Comparison of ENCODE assay signal across 18 cellular contexts in genomic region chr22:33325232-33326004, GRCh38.
DNase-seq lines count a peak whose midpoint lies in the region; ATAC-seq and TF ChIP-seq lines count a peak whose summit lies in the region.
"Had no signal": no experiment of that assay in that cellular context is flagged by ENCODE, and none has a peak within 500 bp of the region (broad histone marks: within the 10 kb centered on the region; RNA-seq: fewer than 3 reads in every experiment).

No MANE protein-coding gene starts in this region.

- H3K27ac ChIP-seq in BLaER1 treated with 17β-estradiol and CSF1 and Interleukin-3, amounts not matched to agents 10 nM and 100 nM = peak overlapping the region in 8 of 11 experiments; percentile 35 to 79 (median 62); a peak in 15 of 22 replicates
- no peak overlapping the region for H3K27ac ChIP-seq in prostate gland
- H3K27ac ChIP-seq: body of pancreas, HL-60, WERI-Rb-1 had no signal

- peaks cover 0 to 4% (median 0%) of the 10 kb centered on the region in 11 experiments; a peak in 1 of 22 replicates for H4K20me1 ChIP-seq in BLaER1 treated with 17β-estradiol and CSF1 and Interleukin-3, amounts not matched to agents 10 nM and 100 nM

- H3K9ac ChIP-seq in BLaER1 treated with 17β-estradiol and CSF1 and Interleukin-3, amounts not matched to agents 10 nM and 100 nM = peak overlapping the region in 8 of 11 experiments; percentile 6 to 68 (median 48); a peak in 11 of 22 replicates

- TF ChIP-seq CTCF in activated B cell treated with CpG ODN at 0.5 μM for 24 hours (IDR thresholded peaks at IDR 0.05) (no peak), foreskin fibroblast (IDR thresholded peaks at IDR 0.05; ENCODE audit: low read depth, low read length) (no peak), prostate gland (IDR thresholded peaks at IDR 0.05) (no peak), CD14-positive monocyte (IDR thresholded peaks at IDR 0.05) (no peak)

- H3K27me3 ChIP-seq in BLaER1 treated with 17β-estradiol and CSF1 and Interleukin-3, amounts not matched to agents 10 nM and 100 nM = no peaks in the 10 kb centered on the region
- H3K27me3 ChIP-seq in prostate gland (replicated peaks; ENCODE audit: insufficient read depth) = no peaks in the 10 kb centered on the region
- H3K27me3 ChIP-seq: body of pancreas had no signal

- H3K4me3 Mint-ChIP-seq in activated B cell treated with CpG ODN at 0.5 μM for 24 hours = peak overlapping the region; percentile 63
- H3K4me3 Mint-ChIP-seq in activated naive CD8-positive, alpha-beta T cell treated with anti-CD3 and anti-CD28 coated beads for 36 hours = no peak overlapping the region
- H3K4me3 Mint-ChIP-seq in CD14-positive monocyte = no peak overlapping the region
- H3K4me3 Mint-ChIP-seq: activated T-cell treated with anti-CD3 and anti-CD28 coated beads, Interleukin-2, amount 50 U/mL, for 24 hours; neural crest cell had no signal

- H3K9me3 Mint-ChIP-seq in activated B cell treated with CpG ODN at 0.5 μM for 24 hours (no peaks in the 10 kb centered on the region), CD14-positive monocyte (peaks cover 0 to 4% (median 0%) of the 10 kb centered on the region in 7 donors)
- H3K9me3 Mint-ChIP-seq in activated naive CD8-positive, alpha-beta T cell treated with anti-CD3 and anti-CD28 coated beads for 36 hours = no peaks in the 10 kb centered on the region
- H3K9me3 Mint-ChIP-seq: neural crest cell had no signal

- DNase-seq in activated B cell treated with CpG ODN at 0.5 μM for 24 hours (no peak), foreskin fibroblast (no peak), prostate gland (ENCODE audit: low spot score) (no peak), CD14-positive monocyte (ENCODE audit: low spot score) (no peak)
- no peak for DNase-seq in activated naive CD8-positive, alpha-beta T cell treated with anti-CD3 and anti-CD28 coated beads for 36 hours
- DNase-seq: activated T-cell treated with anti-CD3 and anti-CD28 coated beads, Interleukin-2, amount 50 U/mL, for 24 hours; AML-193; body of pancreas; MV-4-11; stimulated activated CD4-positive, alpha-beta T cell treated with anti-CD3 and anti-CD28 coated beads, Interleukin-15, amount 100 ng/mL, for 24 hours; stimulated activated naive CD8-positive, alpha-beta T cell treated with anti-CD3 and anti-CD28 coated beads, Interleukin-15, Interleukin-2, amounts not matched to agents 100 U/mL and 50 U/mL, for 24 hours; WERI-Rb-1 had no signal

- intact Hi-C loops in activated B cell treated with CpG ODN at 0.5 μM for 24 hours (cut with micrococcal nuclease) = loop anchor here (2.0 kb wide), 3 partner anchors 27 to 55 kb away; no protein-coding TSS in a partner anchor
- intact Hi-C loops in prostate gland (cut with DNase I) = no loop called here
- intact Hi-C loops in CD14-positive monocyte (cut with micrococcal nuclease) = no loop called here

- H3K36me3 Mint-ChIP-seq in activated B cell treated with CpG ODN at 0.5 μM for 24 hours (ENCODE audit: low read depth) (peaks cover 6% of the 10 kb centered on the region), CD14-positive monocyte (no peaks in the 10 kb centered on the region)
- H3K36me3 Mint-ChIP-seq in activated naive CD8-positive, alpha-beta T cell treated with anti-CD3 and anti-CD28 coated beads for 36 hours = no peaks in the 10 kb centered on the region

- CTCF ChIA-PET in activated B cell treated with CpG ODN at 0.5 μM for 24 hours (lab: Charles Lee) = interaction anchor here (1.4 to 2.1 kb wide), 2 partner anchors 24 to 194 kb away, joined by 5 to 6 read pairs; no protein-coding TSS in a partner anchor

- peak; percentile 52 for TF ChIP-seq POLR2A in GM18505 (IDR thresholded peaks at IDR 0.05; ENCODE audit: borderline replicate concordance, extremely low read depth, insufficient read depth, insufficient read length)
- TF ChIP-seq POLR2A in prostate gland (IDR thresholded peaks at IDR 0.05) = no peak

- peak overlapping the region in 2 of 10 experiments; percentile 16 to 27; a peak in 2 of 20 replicates for H3K4me3 ChIP-seq in BLaER1 treated with 17β-estradiol and CSF1 and Interleukin-3, amounts not matched to agents 10 nM and 100 nM
- H3K4me3 ChIP-seq in foreskin fibroblast (ENCODE audit: low read depth in 1 of 2, low read length in 2 of 2) = no peak overlapping the region
- no peak overlapping the region for H3K4me3 ChIP-seq in prostate gland
- H3K4me3 ChIP-seq: body of pancreas had no signal

- H3K27ac Mint-ChIP-seq in activated B cell treated with CpG ODN at 0.5 μM for 24 hours = peak overlapping the region; percentile 86
- no peak overlapping the region for H3K27ac Mint-ChIP-seq in activated naive CD8-positive, alpha-beta T cell treated with anti-CD3 and anti-CD28 coated beads for 36 hours
- no peak overlapping the region for H3K27ac Mint-ChIP-seq in CD14-positive monocyte
- H3K27ac Mint-ChIP-seq: activated T-cell treated with anti-CD3 and anti-CD28 coated beads, Interleukin-2, amount 50 U/mL, for 24 hours had no signal

- H3K9me3 ChIP-seq in BLaER1 treated with 17β-estradiol and CSF1 and Interleukin-3, amounts not matched to agents 10 nM and 100 nM (replicated peaks in 1 of 11) = no peaks in the 10 kb centered on the region
- H3K9me3 ChIP-seq in prostate gland = no peaks in the 10 kb centered on the region
- H3K9me3 ChIP-seq: body of pancreas had no signal

- POLR2A ChIA-PET in activated B cell treated with CpG ODN at 0.5 μM for 24 hours (lab: Charles Lee) = interaction anchor here (0.6 to 1.5 kb wide), 2 partner anchors 26 to 70 kb away, joined by 3 to 5 read pairs; no protein-coding TSS in a partner anchor

- peak overlapping the region; percentile 47 to 89 (median 81) for H3K4me2 ChIP-seq in BLaER1 treated with 17β-estradiol and CSF1 and Interleukin-3, amounts not matched to agents 10 nM and 100 nM

- peaks cover 64% of the 10 kb centered on the region for H3K4me1 Mint-ChIP-seq in activated B cell treated with CpG ODN at 0.5 μM for 24 hours
- H3K4me1 Mint-ChIP-seq in activated naive CD8-positive, alpha-beta T cell treated with anti-CD3 and anti-CD28 coated beads for 36 hours = peaks cover 3% of the 10 kb centered on the region
- no peaks in the 10 kb centered on the region for H3K4me1 Mint-ChIP-seq in CD14-positive monocyte
- H3K4me1 Mint-ChIP-seq: neural crest cell had no signal

- H3K36me3 ChIP-seq in BLaER1 treated with 17β-estradiol and CSF1 and Interleukin-3, amounts not matched to agents 10 nM and 100 nM = peaks cover 0 to 29% (median 12%) of the 10 kb centered on the region in 11 experiments; a peak in 10 of 22 replicates
- no peaks in the 10 kb centered on the region for H3K36me3 ChIP-seq in prostate gland
- H3K36me3 ChIP-seq: WERI-Rb-1 had no signal

- ATAC-seq in GM18505 (IDR thresholded peaks at IDR 0.05; ENCODE audit: unreplicated experiment) (peak; percentile 75), HG02938 (IDR thresholded peaks at IDR 0.05; ENCODE audit: unreplicated experiment) (peak; percentile 55), activated B cell treated with CpG ODN at 0.5 μM for 24 hours (ENCODE audit: low read depth) (peak; percentile 87)
- ATAC-seq: body of pancreas; Panc1; stimulated activated naive CD8-positive, alpha-beta T cell treated with anti-CD3 and anti-CD28 coated beads, Interleukin-15, Interleukin-2, amounts not matched to agents 100 U/mL and 50 U/mL, for 24 hours had no signal

- WGBS in prostate gland = 81% methylated on average over 5 of the region's 5 CpGs

- H3K27me3 Mint-ChIP-seq in activated B cell treated with CpG ODN at 0.5 μM for 24 hours = no peaks in the 10 kb centered on the region
- peaks cover 4% of the 10 kb centered on the region for H3K27me3 Mint-ChIP-seq in activated naive CD8-positive, alpha-beta T cell treated with anti-CD3 and anti-CD28 coated beads for 36 hours
- H3K27me3 Mint-ChIP-seq in CD14-positive monocyte (ENCODE audit: low read depth in 3 of 3) = no peaks in the 10 kb centered on the region
- H3K27me3 Mint-ChIP-seq: activated T-cell treated with anti-CD3 and anti-CD28 coated beads, Interleukin-2, amount 50 U/mL, for 24 hours had no signal

- H3K4me1 ChIP-seq in BLaER1 treated with 17β-estradiol and CSF1 and Interleukin-3, amounts not matched to agents 10 nM and 100 nM = peaks cover 35 to 62% (median 57%) of the 10 kb centered on the region in 10 experiments
- no peaks in the 10 kb centered on the region for H3K4me1 ChIP-seq in prostate gland (replicated peaks)

Comparison
In these comparisons a context has a peak if more than half of its experiments do, and no peak if none do; other contexts are left out.
1. H3K27ac ChIP-seq: peak in BLaER1 treated with 17β-estradiol and CSF1 and Interleukin-3, amounts not matched to agents 10 nM and 100 nM (8 of 11); none in prostate gland (0 of 2).
2. Peak in every context shown above with its lines, with median percentiles within 50 percentile points of each other: ATAC-seq.